Comparison of ENCODE assay signal across 21 cellular contexts in the genomic region with DNA sequence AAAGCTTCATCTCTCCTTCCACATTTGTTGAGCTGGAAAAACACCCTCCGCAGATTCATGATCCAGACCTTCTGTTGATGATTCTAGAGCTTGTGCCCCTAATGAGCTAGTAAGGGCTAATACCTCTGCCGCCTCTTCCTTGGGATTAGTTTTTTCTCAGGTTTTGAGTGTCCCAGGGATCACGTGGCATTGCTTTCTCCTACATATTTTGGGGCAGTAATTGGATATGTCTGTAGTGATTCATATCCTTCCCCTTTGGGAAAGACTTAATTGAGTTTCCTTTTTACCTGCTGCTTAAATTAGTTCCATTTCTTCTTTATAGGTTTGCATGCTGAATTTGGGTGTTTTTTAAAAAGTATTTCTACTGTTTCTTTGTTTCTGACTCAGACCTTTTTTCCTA.
DNase-seq lines count a peak whose midpoint lies in the region; ATAC-seq, FAIRE-seq and TF ChIP-seq lines count a peak whose summit lies in the region.
"Had no signal": no experiment of that assay in that cellular context is flagged by ENCODE, and none has a peak within 500 bp of the region (broad histone marks: within the 10 kb centered on the region; RNA-seq: fewer than 3 reads in every experiment).

No MANE protein-coding gene starts in this region.

- H3K4me1 Mint-ChIP-seq in astrocyte (ENCODE audit: low read depth, unreplicated experiment): peaks cover 40% of the 10 kb centered on the region
- peaks cover 38% of the 10 kb centered on the region for H3K4me1 Mint-ChIP-seq in neural progenitor cell
- peaks cover 18 to 21% (median 18%) of the 10 kb centered on the region in 3 donors for H3K4me1 Mint-ChIP-seq in T-cell

- H2AFZ ChIP-seq in astrocyte (ENCODE audit: low read depth, low read length): no peak overlapping the region
- H2AFZ ChIP-seq in neural progenitor cell (replicated peaks): no peak overlapping the region

- H3K4me3 Mint-ChIP-seq in astrocyte (ENCODE audit: unreplicated experiment) (no peak overlapping the region), neural progenitor cell (no peak overlapping the region), T-cell (no peak overlapping the region)
- H3K4me3 Mint-ChIP-seq: stimulated activated naive CD8-positive, alpha-beta T cell treated with anti-CD3 and anti-CD28 coated beads, Interleukin-15, Interleukin-2, amounts not matched to agents 100 ng/mL and 50 ng/mL, for 24 hours; WTC11 had no signal

- no peaks in the 10 kb centered on the region for H3K36me3 ChIP-seq in astrocyte (ENCODE audit: insufficient read depth, low read length)
- no peaks in the 10 kb centered on the region for H3K36me3 ChIP-seq in neural progenitor cell
- H3K36me3 ChIP-seq: adrenal gland, cardiac muscle cell, upper lobe of right lung had no signal

- POLR2A ChIA-PET in T-cell (lab: Charles Lee): no interaction called here

- FAIRE-seq in astrocyte (lab: Jason Lieb, UNC): no peak

- no peak overlapping the region for H3K27ac Mint-ChIP-seq in astrocyte (ENCODE audit: unreplicated experiment)
- peak overlapping the region; percentile 5 for H3K27ac Mint-ChIP-seq in neural progenitor cell
- H3K27ac Mint-ChIP-seq in T-cell: no peak overlapping the region
- H3K27ac Mint-ChIP-seq: stimulated activated naive CD8-positive, alpha-beta T cell treated with anti-CD3 and anti-CD28 coated beads, Interleukin-15, Interleukin-2, amounts not matched to agents 100 ng/mL and 50 ng/mL, for 24 hours had no signal

- peak overlapping the region; percentile 20 for H3K4me2 ChIP-seq in astrocyte (ENCODE audit: low read length)
- H3K4me2 ChIP-seq in neural progenitor cell: no peak overlapping the region

- H3K36me3 Mint-ChIP-seq in astrocyte (ENCODE audit: low read depth, unreplicated experiment) (peaks cover 2% of the 10 kb centered on the region), neural progenitor cell (no peaks in the 10 kb centered on the region), T-cell (no peaks in the 10 kb centered on the region)
- H3K36me3 Mint-ChIP-seq: WTC11 had no signal

- peaks cover 37% of the 10 kb centered on the region for H3K4me1 ChIP-seq in astrocyte (ENCODE audit: insufficient read depth, low read length)
- H3K4me1 ChIP-seq in neural progenitor cell: peaks cover 14% of the 10 kb centered on the region

- no peaks in the 10 kb centered on the region for H3K27me3 Mint-ChIP-seq in astrocyte (ENCODE audit: low read depth, unreplicated experiment)
- peaks cover 7% of the 10 kb centered on the region for H3K27me3 Mint-ChIP-seq in neural progenitor cell (ENCODE audit: insufficient read depth, low read depth)
- H3K27me3 Mint-ChIP-seq in T-cell: no peaks in the 10 kb centered on the region
- H3K27me3 Mint-ChIP-seq: stimulated activated naive CD8-positive, alpha-beta T cell treated with anti-CD3 and anti-CD28 coated beads, Interleukin-15, Interleukin-2, amounts not matched to agents 100 ng/mL and 50 ng/mL, for 24 hours had no signal

- H3K9me3 ChIP-seq in astrocyte (ENCODE audit: insufficient read depth, low read depth, low read length) (no peaks in the 10 kb centered on the region), neural progenitor cell (ENCODE audit: low read depth) (no peaks in the 10 kb centered on the region)
- H3K9me3 ChIP-seq: adrenal gland, psoas muscle, upper lobe of right lung had no signal

- H3K27me3 ChIP-seq in astrocyte (ENCODE audit: insufficient read depth, low read length) (no peaks in the 10 kb centered on the region), neural progenitor cell (no peaks in the 10 kb centered on the region)
- H3K27me3 ChIP-seq: adrenal gland, cardiac muscle cell, upper lobe of right lung had no signal

- no peaks in the 10 kb centered on the region for H3K9me3 Mint-ChIP-seq in astrocyte (ENCODE audit: unreplicated experiment)
- H3K9me3 Mint-ChIP-seq in neural progenitor cell: no peaks in the 10 kb centered on the region
- no peaks in the 10 kb centered on the region for H3K9me3 Mint-ChIP-seq in T-cell
- H3K9me3 Mint-ChIP-seq: stimulated activated naive CD8-positive, alpha-beta T cell treated with anti-CD3 and anti-CD28 coated beads, Interleukin-15, Interleukin-2, amounts not matched to agents 100 ng/mL and 50 ng/mL, for 24 hours; WTC11 had no signal

- no peaks in the 10 kb centered on the region for H4K20me1 ChIP-seq in astrocyte (ENCODE audit: insufficient read depth, low read length)
- no peaks in the 10 kb centered on the region for H4K20me1 ChIP-seq in neural progenitor cell (ENCODE audit: low read depth)

- H3K9ac ChIP-seq in astrocyte (ENCODE audit: low read length): no peak overlapping the region
- no peak overlapping the region for H3K9ac ChIP-seq in neural progenitor cell

- H3K79me2 ChIP-seq in astrocyte (ENCODE audit: insufficient read depth, low read length) (no peaks in the 10 kb centered on the region), neural progenitor cell (ENCODE audit: low read depth) (no peaks in the 10 kb centered on the region)

- peaks cover 8% of the 10 kb centered on the region for H3F3A ChIP-seq in neural progenitor cell (ENCODE audit: low read depth)

- H3K4me3 ChIP-seq in astrocyte (ENCODE audit: insufficient read depth, low read depth, low read length): no peak overlapping the region
- no peak overlapping the region for H3K4me3 ChIP-seq in neural progenitor cell
- H3K4me3 ChIP-seq: adrenal gland, cardiac muscle cell, psoas muscle, SK-N-MC, upper lobe of right lung had no signal

- CTCF ChIA-PET in T-cell (lab: Charles Lee): no interaction called here

- ATAC-seq in T-cell (replicated peaks in 1 of 4): no peak
- no peak for ATAC-seq in HG02884 (IDR thresholded peaks at IDR 0.05; ENCODE audit: unreplicated experiment)
- ATAC-seq: esophagus mucosa, psoas muscle, upper lobe of right lung, WTC11 had no signal

- H3K27ac ChIP-seq in astrocyte (ENCODE audit: low read depth, low read length) (no peak overlapping the region), neural progenitor cell (no peak overlapping the region)
- H3K27ac ChIP-seq: cardiac muscle cell, psoas muscle, SK-N-MC, upper lobe of right lung had no signal

- TF ChIP-seq CTCF in astrocyte (IDR thresholded peaks at IDR 0.05; ENCODE audit: insufficient read depth, low read depth, low read length): no peak
- no peak for TF ChIP-seq CTCF in neural progenitor cell (IDR thresholded peaks at IDR 0.05)

- DNase-seq in Daoy (ENCODE audit: low read depth): peak; percentile 57
- peak; percentile 41 for DNase-seq in HCEC 1CT
- peak; percentile 23 for DNase-seq in astrocyte (ENCODE audit: low read depth)
- DNase-seq in neural progenitor cell (ENCODE audit: low spot score): no peak
- no peak for DNase-seq in NCI-H446 treated with DMSO at 0.1 percent for 48 hours (lab: John Stamatoyannopoulos, UW)
- DNase-seq in activated CD4-positive, alpha-beta T cell treated with anti-CD3 and anti-CD28 coated beads, Interleukin-2, amount 50 U/mL, for 4 hours: no peak
- no peak for DNase-seq in T-cell
- DNase-seq: activated CD4-positive, alpha-beta T cell treated with anti-CD3 and anti-CD28 coated beads, Interleukin-2, amount 50 U/mL, for 48 hours; adrenal gland; midbrain; NCI-H146; NCI-H774; psoas muscle; stimulated activated CD4-positive, alpha-beta T cell treated with anti-CD3 and anti-CD28 coated beads, Interleukin-4, amount 100 ng/mL, for 24 hours; upper lobe of right lung had no signal

Comparison
In these comparisons a context has a peak if more than half of its experiments do, and no peak if none do; other contexts are left out.
1. DNase-seq: peak in Daoy (single experiment), HCEC 1CT (single experiment) and astrocyte (single experiment); none in neural progenitor cell (single experiment), NCI-H446 treated with DMSO at 0.1 percent for 48 hours (single experiment), activated CD4-positive, alpha-beta T cell treated with anti-CD3 and anti-CD28 coated beads, Interleukin-2, amount 50 U/mL, for 4 hours (0 of 2) and T-cell (0 of 34).